8 cellular contexts compared by ENCODE assay signal in genomic region chr22:31248965-31249940, GRCh38. TPM values are rescaled to one million over a fixed set of nuclear protein-coding genes. Genes with fewer than 3 reads are reported as not detected.
DNase-seq lines count a peak whose midpoint lies in the region; ATAC-seq and TF ChIP-seq lines count a peak whose summit lies in the region.
"Had no signal": no experiment of that assay in that cellular context is flagged by ENCODE, and none has a peak within 500 bp of the region (broad histone marks: within the 10 kb centered on the region; RNA-seq: fewer than 3 reads in every experiment).

No MANE protein-coding gene starts in this region.

- no peaks in the 10 kb centered on the region for H3K9me3 Mint-ChIP-seq in nephron

- peak overlapping the region; percentile 81 for H3K9ac ChIP-seq in NT2/D1 (ENCODE audit: insufficient read length, low read depth)

- H3K4me3 ChIP-seq in NT2/D1 (ENCODE audit: insufficient read length, low read depth), result peak overlapping the region; percentile 48
- H3K4me3 ChIP-seq in tibial nerve, result peak overlapping the region; percentile 8 to 57 (median 32)

- no peaks in the 10 kb centered on the region for H3K36me3 Mint-ChIP-seq in nephron (ENCODE audit: low read depth)

- 62 to 75% methylated on average over 9 of the region's 9 CpGs for WGBS in tibial nerve, 2 donors

- TF ChIP-seq CTCF in nephron (IDR thresholded peaks at IDR 0.05; ENCODE audit: unreplicated experiment in 3 of 3), result no peak
- TF ChIP-seq CTCF in tibial nerve (IDR thresholded peaks at IDR 0.05), result no peak

- no peak for TF ChIP-seq EP300 in tibial nerve (IDR thresholded peaks at IDR 0.05)

- H3K4me1 ChIP-seq in NT2/D1 (ENCODE audit: insufficient read depth, insufficient read length), result peaks cover 6% of the 10 kb centered on the region
- peaks cover 0 to 56% (median 18%) of the 10 kb centered on the region in 4 donors for H3K4me1 ChIP-seq in tibial nerve

- H3K36me3 ChIP-seq in NT2/D1 (ENCODE audit: insufficient read depth, insufficient read length, low read length) (peaks cover 18% of the 10 kb centered on the region), tibial nerve (no peaks in the 10 kb centered on the region)

- H3K27ac Mint-ChIP-seq in nephron, result peak overlapping the region; percentile 86 to 95 (median 95)

- DNase-seq in NT2/D1 (ENCODE audit: low read depth, low spot score), result no peak
- no peak for DNase-seq in epithelial cell of prostate (ENCODE audit: low read depth, low spot score)
- DNase-seq in tibial nerve (ENCODE audit: low spot score in 2 of 2), result no peak
- no peak for DNase-seq in KG1 (lab: John Stamatoyannopoulos, UW)
- DNase-seq in erythroblast (lab: John Stamatoyannopoulos, UW), result no peak
- DNase-seq: activated CD8-positive, alpha-beta memory T cell treated with anti-CD3 and anti-CD28 coated beads, Interleukin-2, amount 50 U/mL, for 48 hours had no signal

- peak overlapping the region; percentile 89 to 93 (median 92) for H3K4me3 Mint-ChIP-seq in nephron

- H3K27me3 ChIP-seq in NT2/D1 (ENCODE audit: insufficient read depth, insufficient read length) (no peaks in the 10 kb centered on the region), tibial nerve (no peaks in the 10 kb centered on the region)

- H3K9me3 ChIP-seq in NT2/D1 (ENCODE audit: insufficient read depth, low read length) (no peaks in the 10 kb centered on the region), tibial nerve (no peaks in the 10 kb centered on the region)

- H3K4me1 Mint-ChIP-seq in nephron, result peaks cover 61% of the 10 kb centered on the region

- H3K27me3 Mint-ChIP-seq in nephron (ENCODE audit: low read depth), result no peaks in the 10 kb centered on the region

- peak overlapping the region; percentile 92 for H3K27ac ChIP-seq in epithelial cell of prostate
- H3K27ac ChIP-seq in tibial nerve, result peak overlapping the region in 3 of 4 donors; percentile 29 to 71 (median 68)

- no peak for TF ChIP-seq POLR2A in tibial nerve (IDR thresholded peaks at IDR 0.05)
- TF ChIP-seq POLR2A in erythroblast (IDR thresholded peaks at IDR 0.05; ENCODE audit: low read length), result no peak

- no peak for ATAC-seq in HG02840 (IDR thresholded peaks at IDR 0.05; ENCODE audit: low FRiP score, unreplicated experiment)

RNA-seq across cellular contexts. Expression of gene LIMK2, which starts 37.2 kb away (rescaled TPM):
- 10 to 100 TPM; 50.0 to 67.2 (median 56.9) TPM for total RNA-seq in tibial nerve

RNA-seq across cellular contexts. Expression of gene PIK3IP1, which starts 43.0 kb away (rescaled TPM):
- total RNA-seq in tibial nerve, result 100 to 1,000 TPM in 1 of 4 donors, 10 to 100 TPM in 3; 54.8 to 106 (median 80.5) TPM
